Comparison of ENCODE assay signal across 17 cellular contexts in genomic region chr6:107646776-107647438, GRCh38.
"Had no signal": no experiment of that assay in that cellular context is flagged by ENCODE, and none has a peak within 500 bp of the region (broad histone marks: within the 10 kb centered on the region; RNA-seq: fewer than 3 reads in every experiment).

No MANE protein-coding gene starts in this region.

- H3K27ac ChIP-seq: hepatocyte had no signal

- H3K27ac Mint-ChIP-seq: activated CD8-positive, alpha-beta T cell treated with anti-CD3 and anti-CD28 coated beads, Interleukin-2, amount 10 ng/mL, durations not matched to agents 7 days and 5 days; activated naive CD4-positive, alpha-beta T cell treated with anti-CD3 and anti-CD28 coated beads, Interleukin-2, amount 50 U/mL, for 72 hours; activated T-cell treated with anti-CD3 and anti-CD28 coated beads, Interleukin-2, amount 50 U/mL, for 72 hours; natural killer cell; T-helper 17 cell had no signal

- DNase-seq: activated CD8-positive, alpha-beta T cell treated with anti-CD3 and anti-CD28 coated beads, Interleukin-2, amount 10 ng/mL, durations not matched to agents 7 days and 5 days; activated naive CD4-positive, alpha-beta T cell; activated T-cell treated with anti-CD3 and anti-CD28 coated beads for 4 hours; activated T-cell treated with anti-CD3 and anti-CD28 coated beads, Interleukin-2, amount 50 U/mL, for 72 hours; anterior cingulate cortex; effector CD8-positive, alpha-beta T cell; islet precursor cell; mesendoderm; natural killer cell; stimulated activated CD4-positive, alpha-beta T cell treated with anti-CD3 and anti-CD28 coated beads, Interleukin-15, amount 100 ng/mL, for 24 hours; stimulated activated CD4-positive, alpha-beta T cell treated with anti-CD3 and anti-CD28 coated beads, Interleukin-2, amount 100 ng/mL, for 24 hours; stimulated activated naive CD4-positive, alpha-beta T cell; T-helper 17 cell had no signal

- H3K4me1 Mint-ChIP-seq: natural killer cell had no signal

- H3K36me3 ChIP-seq: tibial nerve had no signal

- H3K4me3 Mint-ChIP-seq: activated CD8-positive, alpha-beta T cell treated with anti-CD3 and anti-CD28 coated beads, Interleukin-2, amount 10 ng/mL, durations not matched to agents 7 days and 5 days; activated T-cell treated with anti-CD3 and anti-CD28 coated beads, Interleukin-2, amount 50 U/mL, for 72 hours; natural killer cell; T-helper 17 cell had no signal

- H3K4me3 ChIP-seq: hepatocyte, tibial nerve had no signal

- H3K27me3 ChIP-seq: hepatocyte, tibial nerve had no signal

- H3K9me3 Mint-ChIP-seq: activated naive CD4-positive, alpha-beta T cell treated with anti-CD3 and anti-CD28 coated beads, Interleukin-2, amount 50 U/mL, for 72 hours; natural killer cell had no signal

- ATAC-seq: activated CD8-positive, alpha-beta T cell treated with anti-CD3 and anti-CD28 coated beads, Interleukin-2, amount 10 ng/mL, durations not matched to agents 7 days and 5 days; activated naive CD4-positive, alpha-beta T cell treated with anti-CD3 and anti-CD28 coated beads, Interleukin-2, amount 50 U/mL, for 72 hours; activated T-cell treated with anti-CD3 and anti-CD28 coated beads, Interleukin-2, amount 50 U/mL, for 72 hours; natural killer cell; SK-N-SH treated with all-trans-retinoic acid at 6 μM for 48 hours; T-helper 17 cell had no signal

- H3K36me3 Mint-ChIP-seq: activated naive CD4-positive, alpha-beta T cell treated with anti-CD3 and anti-CD28 coated beads, Interleukin-2, amount 50 U/mL, for 72 hours; natural killer cell had no signal
